In genomic region chr6:158798311-158798710, GRCh38 we compare ENCODE assay signal across 12 cellular contexts. TPM values are rescaled to one million over a fixed set of nuclear protein-coding genes. Genes with fewer than 3 reads are reported as not detected.
A peak's percentile ranks its signal among the peaks of the same experiment; 100 is the strongest.
DNase-seq lines count a peak whose midpoint lies in the region; ATAC-seq and TF ChIP-seq lines count a peak whose summit lies in the region.
"Had no signal": no experiment of that assay in that cellular context is flagged by ENCODE, and none has a peak within 500 bp of the region (broad histone marks: within the 10 kb centered on the region; RNA-seq: fewer than 3 reads in every experiment).

No MANE protein-coding gene starts in this region.

- ATAC-seq in stimulated activated naive CD8-positive, alpha-beta T cell treated with anti-CD3 and anti-CD28 coated beads, Interleukin-15, Interleukin-2, amounts not matched to agents 100 U/mL and 50 U/mL, for 24 hours, result no peak
- no peak for ATAC-seq in GM21619 (IDR thresholded peaks at IDR 0.05; ENCODE audit: unreplicated experiment)

- H3K4me3 Mint-ChIP-seq in stimulated activated naive CD8-positive, alpha-beta T cell treated with anti-CD3 and anti-CD28 coated beads, Interleukin-15, Interleukin-2, amounts not matched to agents 100 ng/mL and 50 ng/mL, for 24 hours, result peak overlapping the region; percentile 66

- peak overlapping the region; percentile 61 to 92 (median 81) for H3K27ac ChIP-seq in adrenal gland
- peak overlapping the region; percentile 72 for H3K27ac ChIP-seq in osteoblast (ENCODE audit: low read depth, low read length)

- in situ Hi-C loops in G401 (cut with HindIII; ENCODE audit: low sequenced_read_pairs), result no loop called here

- peak overlapping the region; percentile 41 for H3K4me2 ChIP-seq in osteoblast (ENCODE audit: insufficient read depth, low read length)

- TF ChIP-seq CTCF in adrenal gland (IDR thresholded peaks at IDR 0.05), result no peak
- TF ChIP-seq CTCF in osteoblast (IDR thresholded peaks at IDR 0.05; ENCODE audit: extremely low read depth, low read depth, low read length), result no peak
- no peak for TF ChIP-seq CTCF in BE2C (IDR thresholded peaks at IDR 0.05; ENCODE audit: low read depth, low read length)

- no peak for TF ChIP-seq POLR2A in adrenal gland (IDR thresholded peaks at IDR 0.05)

- no peaks in the 10 kb centered on the region for H3K9me3 Mint-ChIP-seq in stimulated activated naive CD8-positive, alpha-beta T cell treated with anti-CD3 and anti-CD28 coated beads, Interleukin-15, Interleukin-2, amounts not matched to agents 100 ng/mL and 50 ng/mL, for 24 hours

- no peak overlapping the region for H3K4me3 ChIP-seq in adrenal gland
- no peak overlapping the region for H3K4me3 ChIP-seq in osteoblast (ENCODE audit: insufficient read depth, low read length)
- H3K4me3 ChIP-seq in BE2C (ENCODE audit: low read depth, low read length), result no peak overlapping the region

- H3K27me3 Mint-ChIP-seq in stimulated activated naive CD8-positive, alpha-beta T cell treated with anti-CD3 and anti-CD28 coated beads, Interleukin-15, Interleukin-2, amounts not matched to agents 100 ng/mL and 50 ng/mL, for 24 hours, result no peaks in the 10 kb centered on the region

- H3K27me3 ChIP-seq in adrenal gland (no peaks in the 10 kb centered on the region), osteoblast (ENCODE audit: insufficient read depth, low read length) (no peaks in the 10 kb centered on the region), BE2C (no peaks in the 10 kb centered on the region)

- intact Hi-C loops in adrenal gland (cut with DNase I), result no loop called here

- peak overlapping the region; percentile 91 for H3K27ac Mint-ChIP-seq in stimulated activated naive CD8-positive, alpha-beta T cell treated with anti-CD3 and anti-CD28 coated beads, Interleukin-15, Interleukin-2, amounts not matched to agents 100 ng/mL and 50 ng/mL, for 24 hours

- H4K20me1 ChIP-seq in osteoblast (ENCODE audit: insufficient read depth, low read length), result peaks cover 3% of the 10 kb centered on the region

- H3K9me3 ChIP-seq in adrenal gland (replicated peaks in 1 of 3), result no peaks in the 10 kb centered on the region
- no peaks in the 10 kb centered on the region for H3K9me3 ChIP-seq in osteoblast (ENCODE audit: low read depth, low read length)
- no peaks in the 10 kb centered on the region for H3K9me3 ChIP-seq in BE2C

- H3K4me1 ChIP-seq in adrenal gland (replicated peaks in 1 of 2) (peaks cover 60 to 66% of the 10 kb centered on the region in 2 donors), osteoblast (ENCODE audit: insufficient read depth, low read length) (peaks cover 39% of the 10 kb centered on the region), BE2C (peaks cover 28% of the 10 kb centered on the region)

- H3K79me2 ChIP-seq in osteoblast (ENCODE audit: insufficient read depth, low read length), result peaks cover 92% of the 10 kb centered on the region

- no peaks in the 10 kb centered on the region for H3K36me3 ChIP-seq in adrenal gland (replicated peaks in 1 of 2)
- H3K36me3 ChIP-seq in osteoblast (ENCODE audit: insufficient read depth, low read length), result no peaks in the 10 kb centered on the region
- H3K36me3 ChIP-seq in BE2C, result peaks cover 3% of the 10 kb centered on the region

- 85 to 94% (median 90%) methylated on average over 8 of the region's 8 CpGs for WGBS in adrenal gland, 4 donors

- H3K4me1 Mint-ChIP-seq in stimulated activated naive CD8-positive, alpha-beta T cell treated with anti-CD3 and anti-CD28 coated beads, Interleukin-15, Interleukin-2, amounts not matched to agents 100 ng/mL and 50 ng/mL, for 24 hours (ENCODE audit: low read depth), result peaks cover 97% of the 10 kb centered on the region

- peaks cover 69% of the 10 kb centered on the region for H3K36me3 Mint-ChIP-seq in stimulated activated naive CD8-positive, alpha-beta T cell treated with anti-CD3 and anti-CD28 coated beads, Interleukin-15, Interleukin-2, amounts not matched to agents 100 ng/mL and 50 ng/mL, for 24 hours (ENCODE audit: low read depth)

- DNase-seq in stimulated activated naive CD8-positive, alpha-beta T cell treated with anti-CD3 and anti-CD28 coated beads, Interleukin-15, Interleukin-2, amounts not matched to agents 100 U/mL and 50 U/mL, for 24 hours, result no peak
- DNase-seq in adrenal gland (no peak), osteoblast (ENCODE audit: insufficient read length, low spot score, missing footprints) (no peak), BE2C (no peak), G401 (ENCODE audit: low spot score) (no peak), NCI-H2081 (lab: John Stamatoyannopoulos, UW) (no peak)
- DNase-seq: anterior cingulate cortex; NCI-H2029 treated with DMSO at 0.1 percent for 48 hours; nucleus accumbens; stimulated activated CD4-positive, alpha-beta T cell treated with anti-CD3 and anti-CD28 coated beads, Interleukin-4, amount 100 ng/mL, for 24 hours had no signal

- H2AFZ ChIP-seq in osteoblast (ENCODE audit: low read length), result no peak overlapping the region

RNA-seq across cellular contexts. Expression of gene EZR, which starts 20.9 kb away (rescaled TPM):
- total RNA-seq in adrenal gland (100 to 1,000 TPM; 215 to 476 (median 409) TPM), osteoblast (69.8 and 89.4 TPM in 2 replicates)
- 100 to 1,000 TPM in 2 of 3 donors, 10 to 100 TPM in 1; 80.3 to 355 (median 132) TPM for polyA plus RNA-seq in adrenal gland
- polyA plus RNA-seq in BE2C (2012; ENCODE audit: insufficient read depth, insufficient read length, low read depth), result 63.8 TPM
- total RNA-seq in G401 (2014; rRNA removed; shearing (Covaris generic)), result 206 and 261 TPM in 2 replicates
